1 cellular context compared by ENCODE assay signal in genomic region chr7:98123073-98123696, GRCh38.
TF ChIP-seq lines count a peak whose summit lies in the region.

No MANE protein-coding gene starts in this region.

TF ChIP-seq in SK-N-SH treated with all-trans-retinoic acid at 6 μM for 48 hours, 23 proteins besides CTCF, POLR2A, EP300 and RAD21 (continued from another document):
- TF ChIP-seq, protein P1, sequence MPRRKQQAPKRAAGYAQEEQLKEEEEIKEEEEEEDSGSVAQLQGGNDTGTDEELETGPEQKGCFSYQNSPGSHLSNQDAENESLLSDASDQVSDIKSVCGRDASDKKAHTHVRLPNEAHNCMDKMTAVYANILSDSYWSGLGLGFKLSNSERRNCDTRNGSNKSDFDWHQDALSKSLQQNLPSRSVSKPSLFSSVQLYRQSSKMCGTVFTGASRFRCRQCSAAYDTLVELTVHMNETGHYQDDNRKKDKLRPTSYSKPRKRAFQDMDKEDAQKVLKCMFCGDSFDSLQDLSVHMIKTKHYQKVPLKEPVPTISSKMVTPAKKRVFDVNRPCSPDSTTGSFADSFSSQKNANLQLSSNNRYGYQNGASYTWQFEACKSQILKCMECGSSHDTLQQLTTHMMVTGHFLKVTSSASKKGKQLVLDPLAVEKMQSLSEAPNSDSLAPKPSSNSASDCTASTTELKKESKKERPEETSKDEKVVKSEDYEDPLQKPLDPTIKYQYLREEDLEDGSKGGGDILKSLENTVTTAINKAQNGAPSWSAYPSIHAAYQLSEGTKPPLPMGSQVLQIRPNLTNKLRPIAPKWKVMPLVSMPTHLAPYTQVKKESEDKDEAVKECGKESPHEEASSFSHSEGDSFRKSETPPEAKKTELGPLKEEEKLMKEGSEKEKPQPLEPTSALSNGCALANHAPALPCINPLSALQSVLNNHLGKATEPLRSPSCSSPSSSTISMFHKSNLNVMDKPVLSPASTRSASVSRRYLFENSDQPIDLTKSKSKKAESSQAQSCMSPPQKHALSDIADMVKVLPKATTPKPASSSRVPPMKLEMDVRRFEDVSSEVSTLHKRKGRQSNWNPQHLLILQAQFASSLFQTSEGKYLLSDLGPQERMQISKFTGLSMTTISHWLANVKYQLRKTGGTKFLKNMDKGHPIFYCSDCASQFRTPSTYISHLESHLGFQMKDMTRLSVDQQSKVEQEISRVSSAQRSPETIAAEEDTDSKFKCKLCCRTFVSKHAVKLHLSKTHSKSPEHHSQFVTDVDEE (CRISPR knock-in tag; IDR thresholded peaks at IDR 0.05) = no peak
- TF ChIP-seq, protein P2, sequence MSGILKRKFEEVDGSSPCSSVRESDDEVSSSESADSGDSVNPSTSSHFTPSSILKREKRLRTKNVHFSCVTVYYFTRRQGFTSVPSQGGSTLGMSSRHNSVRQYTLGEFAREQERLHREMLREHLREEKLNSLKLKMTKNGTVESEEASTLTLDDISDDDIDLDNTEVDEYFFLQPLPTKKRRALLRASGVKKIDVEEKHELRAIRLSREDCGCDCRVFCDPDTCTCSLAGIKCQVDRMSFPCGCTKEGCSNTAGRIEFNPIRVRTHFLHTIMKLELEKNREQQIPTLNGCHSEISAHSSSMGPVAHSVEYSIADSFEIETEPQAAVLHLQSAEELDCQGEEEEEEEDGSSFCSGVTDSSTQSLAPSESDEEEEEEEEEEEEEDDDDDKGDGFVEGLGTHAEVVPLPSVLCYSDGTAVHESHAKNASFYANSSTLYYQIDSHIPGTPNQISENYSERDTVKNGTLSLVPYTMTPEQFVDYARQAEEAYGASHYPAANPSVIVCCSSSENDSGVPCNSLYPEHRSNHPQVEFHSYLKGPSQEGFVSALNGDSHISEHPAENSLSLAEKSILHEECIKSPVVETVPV (CRISPR knock-in tag; IDR thresholded peaks at IDR 0.05) = no peak
- TF ChIP-seq GLIS3 (CRISPR knock-in tag; IDR thresholded peaks at IDR 0.05) (no peak), CSDC2 (CRISPR knock-in tag; IDR thresholded peaks at IDR 0.05) (no peak), TCF4 (CRISPR knock-in tag; IDR thresholded peaks at IDR 0.05; ENCODE audit: borderline replicate concordance) (no peak), RARB (CRISPR knock-in tag; IDR thresholded peaks at IDR 0.05) (no peak), ARNTL (CRISPR knock-in tag; IDR thresholded peaks at IDR 0.05; ENCODE audit: borderline replicate concordance, low read depth) (no peak), OSR1 (CRISPR knock-in tag; IDR thresholded peaks at IDR 0.05) (no peak)
- TF ChIP-seq, protein P3, sequence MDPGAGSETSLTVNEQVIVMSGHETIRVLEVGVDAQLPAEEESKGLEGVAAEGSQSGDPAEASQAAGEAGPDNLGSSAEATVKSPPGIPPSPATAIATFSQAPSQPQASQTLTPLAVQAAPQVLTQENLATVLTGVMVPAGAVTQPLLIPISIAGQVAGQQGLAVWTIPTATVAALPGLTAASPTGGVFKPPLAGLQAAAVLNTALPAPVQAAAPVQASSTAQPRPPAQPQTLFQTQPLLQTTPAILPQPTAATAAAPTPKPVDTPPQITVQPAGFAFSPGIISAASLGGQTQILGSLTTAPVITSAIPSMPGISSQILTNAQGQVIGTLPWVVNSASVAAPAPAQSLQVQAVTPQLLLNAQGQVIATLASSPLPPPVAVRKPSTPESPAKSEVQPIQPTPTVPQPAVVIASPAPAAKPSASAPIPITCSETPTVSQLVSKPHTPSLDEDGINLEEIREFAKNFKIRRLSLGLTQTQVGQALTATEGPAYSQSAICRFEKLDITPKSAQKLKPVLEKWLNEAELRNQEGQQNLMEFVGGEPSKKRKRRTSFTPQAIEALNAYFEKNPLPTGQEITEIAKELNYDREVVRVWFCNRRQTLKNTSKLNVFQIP (CRISPR knock-in tag; IDR thresholded peaks at IDR 0.05; ENCODE audit: borderline replicate concordance, low read depth) = no peak
